Comparison of ENCODE assay signal across 10 cellular contexts in genomic region chr9:37029776-37030590, GRCh38. TPM values are rescaled to one million over a fixed set of nuclear protein-coding genes. Genes with fewer than 3 reads are reported as not detected.
DNase-seq lines count a peak whose midpoint lies in the region; ATAC-seq and TF ChIP-seq lines count a peak whose summit lies in the region.
"Had no signal": no experiment of that assay in that cellular context is flagged by ENCODE, and none has a peak within 500 bp of the region (broad histone marks: within the 10 kb centered on the region; RNA-seq: fewer than 3 reads in every experiment).

No MANE protein-coding gene starts in this region.

- H3K4me2 ChIP-seq in GM23338, result peak overlapping the region; percentile 91

- ATAC-seq in GM23338 (no peak), left colon (no peak)
- no peak for ATAC-seq in activated naive CD8-positive, alpha-beta T cell treated with anti-CD3 and anti-CD28 coated beads, Interleukin-2, amount 10 ng/mL, durations not matched to agents 7 days and 5 days (ENCODE audit: low read depth)

- H3K27me3 Mint-ChIP-seq in GM23338 (ENCODE audit: insufficient read depth, low read depth, poor library complexity) (peaks cover 98% of the 10 kb centered on the region), neural crest cell (ENCODE audit: low read depth) (peaks cover 98% of the 10 kb centered on the region)
- H3K27me3 Mint-ChIP-seq in activated naive CD8-positive, alpha-beta T cell treated with anti-CD3 and anti-CD28 coated beads, Interleukin-2, amount 10 ng/mL, durations not matched to agents 7 days and 5 days, result peaks cover 89% of the 10 kb centered on the region
- peaks cover 94% of the 10 kb centered on the region for H3K27me3 Mint-ChIP-seq in activated CD4-positive, alpha-beta memory T cell treated with anti-CD3 and anti-CD28 coated beads, Interleukin-2, amount 10 ng/mL, durations not matched to agents 7 days and 5 days

- peaks cover 98% of the 10 kb centered on the region for H3K27me3 ChIP-seq in GM23338 (ENCODE audit: insufficient read depth)

- peaks cover 35% of the 10 kb centered on the region for H3K4me1 Mint-ChIP-seq in GM23338
- H3K4me1 Mint-ChIP-seq in activated naive CD8-positive, alpha-beta T cell treated with anti-CD3 and anti-CD28 coated beads, Interleukin-2, amount 10 ng/mL, durations not matched to agents 7 days and 5 days, result peaks cover 33% of the 10 kb centered on the region
- H3K4me1 Mint-ChIP-seq in neural crest cell, result peaks cover 50% of the 10 kb centered on the region
- peaks cover 51% of the 10 kb centered on the region for H3K4me1 Mint-ChIP-seq in activated CD4-positive, alpha-beta memory T cell treated with anti-CD3 and anti-CD28 coated beads, Interleukin-2, amount 10 ng/mL, durations not matched to agents 7 days and 5 days

- DNase-seq in GM23338 (ENCODE audit: low spot score), result peak; percentile 68
- no peak for DNase-seq in activated naive CD8-positive, alpha-beta T cell treated with anti-CD3 and anti-CD28 coated beads, Interleukin-2, amount 10 ng/mL, durations not matched to agents 7 days and 5 days
- DNase-seq in neural crest cell (ENCODE audit: low read depth, low spot score), result no peak
- DNase-seq in activated CD4-positive, alpha-beta memory T cell treated with anti-CD3 and anti-CD28 coated beads, Interleukin-2, amount 10 ng/mL, durations not matched to agents 7 days and 5 days, result no peak
- no peak for DNase-seq in NCI-H1436 (lab: John Stamatoyannopoulos, UW)
- no peak for DNase-seq in NK-92 (lab: John Stamatoyannopoulos, UW; ENCODE audit: unreplicated experiment)
- no peak for DNase-seq in left colon
- DNase-seq: hypothalamus had no signal

- H3K4me1 ChIP-seq in GM23338 (ENCODE audit: insufficient read depth), result peaks cover 51% of the 10 kb centered on the region

- H3K36me3 ChIP-seq in GM23338 (ENCODE audit: insufficient read depth), result no peaks in the 10 kb centered on the region; the same call in 1 of the 2 replicates

- POLR2A ChIA-PET in activated naive CD8-positive, alpha-beta T cell treated with anti-CD3 and anti-CD28 coated beads, Interleukin-2, amount 10 ng/mL, durations not matched to agents 7 days and 5 days (lab: Charles Lee), result no interaction called here
- POLR2A ChIA-PET in activated CD4-positive, alpha-beta memory T cell treated with anti-CD3 and anti-CD28 coated beads, Interleukin-2, amount 10 ng/mL, durations not matched to agents 7 days and 5 days (lab: Charles Lee), result no interaction called here

- no peaks in the 10 kb centered on the region for H3K9me2 ChIP-seq in GM23338 (ENCODE audit: insufficient read depth)

- no peak overlapping the region for H3K27ac ChIP-seq in GM23338 (ENCODE audit: low read depth)

- no peak for TF ChIP-seq CTCF in GM23338 (conservative IDR thresholded peaks at IDR 0.05; ENCODE audit: low read depth in 2 of 2)
- TF ChIP-seq CTCF in neural crest cell (conservative IDR thresholded peaks at IDR 0.05), result no peak

- peak overlapping the region; percentile 99 for H2AFZ ChIP-seq in GM23338

- H3F3A ChIP-seq in GM23338 (replicated peaks; ENCODE audit: low read depth), result peaks cover 31% of the 10 kb centered on the region

- H4K20me1 ChIP-seq in GM23338 (replicated peaks; ENCODE audit: insufficient read depth), result peaks cover 11% of the 10 kb centered on the region

- peak overlapping the region; percentile 82 for H3K4me3 Mint-ChIP-seq in GM23338
- peak overlapping the region; percentile 56 for H3K4me3 Mint-ChIP-seq in activated naive CD8-positive, alpha-beta T cell treated with anti-CD3 and anti-CD28 coated beads, Interleukin-2, amount 10 ng/mL, durations not matched to agents 7 days and 5 days
- H3K4me3 Mint-ChIP-seq in neural crest cell, result peak overlapping the region; percentile 64
- no peak overlapping the region for H3K4me3 Mint-ChIP-seq in activated CD4-positive, alpha-beta memory T cell treated with anti-CD3 and anti-CD28 coated beads, Interleukin-2, amount 10 ng/mL, durations not matched to agents 7 days and 5 days

- H3K27ac Mint-ChIP-seq in GM23338 (no peak overlapping the region), neural crest cell (ENCODE audit: unreplicated experiment) (no peak overlapping the region)
- H3K27ac Mint-ChIP-seq in activated naive CD8-positive, alpha-beta T cell treated with anti-CD3 and anti-CD28 coated beads, Interleukin-2, amount 10 ng/mL, durations not matched to agents 7 days and 5 days, result no peak overlapping the region
- no peak overlapping the region for H3K27ac Mint-ChIP-seq in activated CD4-positive, alpha-beta memory T cell treated with anti-CD3 and anti-CD28 coated beads, Interleukin-2, amount 10 ng/mL, durations not matched to agents 7 days and 5 days

- intact Hi-C loops in left colon (cut with DNase I, micrococcal nuclease), result loop anchor here in 1 of 2 donors (10.0 kb wide), 1 partner anchor 45 kb away; no protein-coding TSS in a partner anchor

- H3K36me3 Mint-ChIP-seq in GM23338 (ENCODE audit: low read depth) (peaks cover 2% of the 10 kb centered on the region; the same call in 1 of the 3 replicates), neural crest cell (ENCODE audit: low read depth) (peaks cover 2% of the 10 kb centered on the region)
- H3K36me3 Mint-ChIP-seq in activated naive CD8-positive, alpha-beta T cell treated with anti-CD3 and anti-CD28 coated beads, Interleukin-2, amount 10 ng/mL, durations not matched to agents 7 days and 5 days, result no peaks in the 10 kb centered on the region
- peaks cover 3% of the 10 kb centered on the region for H3K36me3 Mint-ChIP-seq in activated CD4-positive, alpha-beta memory T cell treated with anti-CD3 and anti-CD28 coated beads, Interleukin-2, amount 10 ng/mL, durations not matched to agents 7 days and 5 days (ENCODE audit: low read depth)

- CTCF ChIA-PET in activated CD4-positive, alpha-beta memory T cell treated with anti-CD3 and anti-CD28 coated beads, Interleukin-2, amount 10 ng/mL, durations not matched to agents 7 days and 5 days (lab: Charles Lee), result no interaction called here

- no peaks in the 10 kb centered on the region for H3K79me2 ChIP-seq in GM23338 (replicated peaks; ENCODE audit: insufficient read depth)

- H3K4me3 ChIP-seq in GM08714 (ENCODE audit: low read length) (peak overlapping the region; percentile 89; the same call in 1 of the 2 replicates), GM23338 (peak overlapping the region; percentile 75)

- H3K9me3 Mint-ChIP-seq in GM23338, result peaks cover 3% of the 10 kb centered on the region; the same call in 1 of the 3 replicates
- H3K9me3 Mint-ChIP-seq in activated naive CD8-positive, alpha-beta T cell treated with anti-CD3 and anti-CD28 coated beads, Interleukin-2, amount 10 ng/mL, durations not matched to agents 7 days and 5 days, result no peaks in the 10 kb centered on the region
- H3K9me3 Mint-ChIP-seq in neural crest cell, result no peaks in the 10 kb centered on the region
- H3K9me3 Mint-ChIP-seq in activated CD4-positive, alpha-beta memory T cell treated with anti-CD3 and anti-CD28 coated beads, Interleukin-2, amount 10 ng/mL, durations not matched to agents 7 days and 5 days, result no peaks in the 10 kb centered on the region

TF ChIP-seq in GM23338, 12 proteins besides CTCF, POLR2A, EP300 and RAD21 (continues in another document):
- peak; percentile 87 for TF ChIP-seq EZH2 (IDR thresholded peaks at IDR 0.05; ENCODE audit: low read depth, unreplicated experiment)

RNA-seq across cellular contexts. Expression of gene PAX5, which starts 4.1 kb away (rescaled TPM):
- 0.17 and 0.27 TPM in 2 replicates for total RNA-seq in GM23338 (2014; rRNA removed; shearing (Covaris generic))
- 0.30 and 0.60 TPM in 2 replicates for polyA plus RNA-seq in GM23338 (2016; fragmentation: Nextera tagmentation; extraction: Ambion mirVana)
- total RNA-seq in activated naive CD8-positive, alpha-beta T cell treated with anti-CD3 and anti-CD28 coated beads, Interleukin-2, amount 10 ng/mL, durations not matched to agents 7 days and 5 days, result 1 to 10 TPM in 1 of 2 experiments, under 1 TPM in 1; 0.89 to 1.1 TPM
- 18.1 and 19.5 TPM in 2 replicates for total RNA-seq in neural crest cell
- under 1 TPM; 0.05 to 0.15 TPM for total RNA-seq in activated CD4-positive, alpha-beta memory T cell treated with anti-CD3 and anti-CD28 coated beads, Interleukin-2, amount 10 ng/mL, durations not matched to agents 7 days and 5 days
- under 1 TPM; 0.46 to 0.59 TPM for total RNA-seq in left colon
- total RNA-seq: osteocyte had no signal
